Comparison of ENCODE assay signal across 9 cellular contexts in genomic region chr22:31102441-31103081, GRCh38. TPM values are rescaled to one million over a fixed set of nuclear protein-coding genes. Genes with fewer than 3 reads are reported as not detected.
DNase-seq lines count a peak whose midpoint lies in the region; ATAC-seq and TF ChIP-seq lines count a peak whose summit lies in the region.
"Had no signal": no experiment of that assay in that cellular context is flagged by ENCODE, and none has a peak within 500 bp of the region (broad histone marks: within the 10 kb centered on the region; RNA-seq: fewer than 3 reads in every experiment).

No MANE protein-coding gene starts in this region.

- intact Hi-C loops in PC-9 (cut with micrococcal nuclease; ENCODE audit: unreplicated experiment), result loop anchor here (10.0 kb wide), 1 partner anchor 112 kb away; the partner anchor contains the start of gene LIMK2

- no peak overlapping the region for H3K4ac ChIP-seq in neuronal stem cell (ENCODE audit: low read length)

- POLR2A ChIA-PET in PC-9 (lab: Charles Lee; ENCODE audit: unreplicated experiment), result interaction anchor here (0.7 kb wide), 1 partner anchor 240 kb away, joined by 5 read pairs; no protein-coding TSS in a partner anchor

- H2BK12ac ChIP-seq in neuronal stem cell (ENCODE audit: low read length), result no peak overlapping the region

- no peak overlapping the region for H3K4me3 ChIP-seq in PC-9
- no peak overlapping the region for H3K4me3 ChIP-seq in neuronal stem cell (ENCODE audit: low read length in 2 of 2)

- H3K18ac ChIP-seq in neuronal stem cell (ENCODE audit: low read length), result no peak overlapping the region

- no CpG with 5 or more reads among the region's 8 CpGs for WGBS in neuronal stem cell (ENCODE audit: extremely low coverage in 2 of 2, insufficient read length in 2 of 2, insufficient replicate concordance in 1 of 2), 2 donors

- no peak overlapping the region for H3K14ac ChIP-seq in neuronal stem cell (ENCODE audit: low read length)

- H3K27me3 ChIP-seq in PC-9 (ENCODE audit: insufficient read depth, low read depth), result no peaks in the 10 kb centered on the region
- peaks cover 0 to 23% (median 0%) of the 10 kb centered on the region in 3 experiments for H3K27me3 ChIP-seq in neuronal stem cell (ENCODE audit: control insufficient read depth in 3 of 3, insufficient read depth in 3 of 3, low read depth in 1 of 3, low read length in 3 of 3)

- H3K27ac ChIP-seq in PC-9, result no peak overlapping the region
- no peak overlapping the region for H3K27ac ChIP-seq in neuronal stem cell (replicated peaks; ENCODE audit: low read length)

- no peak overlapping the region for H4K91ac ChIP-seq in neuronal stem cell (ENCODE audit: low read depth, low read length, poor library complexity)

- ATAC-seq in HG02571 (IDR thresholded peaks at IDR 0.05; ENCODE audit: unreplicated experiment), result no peak
- no peak for ATAC-seq in HG02885 (IDR thresholded peaks at IDR 0.05; ENCODE audit: poor library complexity, unreplicated experiment)
- no peak for ATAC-seq in HG03039 (IDR thresholded peaks at IDR 0.05; ENCODE audit: unreplicated experiment)

- H4K20me1 ChIP-seq in PC-9 (ENCODE audit: insufficient read depth), result no peaks in the 10 kb centered on the region

- H3K23ac ChIP-seq in neuronal stem cell (ENCODE audit: low read depth, low read length, poor library complexity), result no peak overlapping the region

- H2BK15ac ChIP-seq in neuronal stem cell (ENCODE audit: low read length), result no peak overlapping the region

- no peaks in the 10 kb centered on the region for H3K79me2 ChIP-seq in PC-9 (ENCODE audit: low read depth)

- no peak overlapping the region for H4K8ac ChIP-seq in neuronal stem cell (ENCODE audit: low read depth, low read length)

- H3K4me1 ChIP-seq in PC-9 (replicated peaks; ENCODE audit: insufficient read depth) (peaks cover 19% of the 10 kb centered on the region), neuronal stem cell (ENCODE audit: control insufficient read depth in 2 of 2, insufficient read depth in 1 of 2, low read depth in 1 of 2, low read length in 2 of 2) (peaks cover 0 to 14% of the 10 kb centered on the region in 2 donors)

- DNase-seq in AG08396 (ENCODE audit: low spot score), result peak; percentile 93
- DNase-seq in PC-9, result peak; percentile 71 to 80
- DNase-seq in fibroblast of gingiva (ENCODE audit: low read depth), result peak; percentile 99
- DNase-seq in neuronal stem cell (ENCODE audit: low spot score), result no peak
- DNase-seq in NCI-H1436 treated with DMSO at 0.1 percent for 48 hours (lab: John Stamatoyannopoulos, UW), result no peak
- DNase-seq: DMS79 treated with DMSO at 0.1 percent for 48 hours had no signal

- no peak overlapping the region for H2BK5ac ChIP-seq in neuronal stem cell (ENCODE audit: low read length)

- H2AK5ac ChIP-seq in neuronal stem cell (ENCODE audit: low read depth, low read length), result no peak overlapping the region

- no peak overlapping the region for H2AFZ ChIP-seq in PC-9
- no peak overlapping the region for H2AFZ ChIP-seq in neuronal stem cell (ENCODE audit: low read length)

- H3K4me2 ChIP-seq in PC-9 (peak overlapping the region; percentile 35; the same call in 1 of the 2 replicates), neuronal stem cell (ENCODE audit: insufficient read depth, low read length, poor library complexity, severe bottlenecking) (no peak overlapping the region)

- CTCF ChIA-PET in PC-9 (lab: Charles Lee), result interaction anchor here (0.5 to 0.7 kb wide), 2 partner anchors 197 to 337 kb away, joined by 4 to 5 read pairs; no protein-coding TSS in a partner anchor

- BruUV-seq in PC-9 (replicated peaks; lab: Mats Ljungman, UMichigan), result no TSS peak

- H3K36me3 ChIP-seq in PC-9 (ENCODE audit: low read depth) (no peaks in the 10 kb centered on the region), neuronal stem cell (replicated peaks in 1 of 2; ENCODE audit: control insufficient read depth in 2 of 2, insufficient read depth in 2 of 2, low read length in 2 of 2) (peaks cover 9 to 23% of the 10 kb centered on the region in 2 donors)

- TF ChIP-seq CTCF in PC-9 (conservative IDR thresholded peaks at IDR 0.05), result no peak

- peaks cover 42% of the 10 kb centered on the region for H3F3A ChIP-seq in PC-9 (ENCODE audit: insufficient read depth, low read depth)

- peak overlapping the region; percentile 61 for H3K9ac ChIP-seq in neuronal stem cell (ENCODE audit: low read depth, low read length, poor library complexity)

- H2BK120ac ChIP-seq in neuronal stem cell (ENCODE audit: low read depth, low read length), result no peak overlapping the region

- no peaks in the 10 kb centered on the region for H3K9me3 ChIP-seq in PC-9 (ENCODE audit: insufficient read depth, low read depth)
- peaks cover 0 to 2% of the 10 kb centered on the region in 2 donors for H3K9me3 ChIP-seq in neuronal stem cell (replicated peaks in 1 of 2; ENCODE audit: control insufficient read depth in 2 of 2, insufficient read depth in 1 of 2, low read depth in 1 of 2, low read length in 2 of 2)

- no peaks in the 10 kb centered on the region for H3K79me1 ChIP-seq in neuronal stem cell (ENCODE audit: low read depth, low read length)

- no peaks in the 10 kb centered on the region for H3K9me2 ChIP-seq in PC-9 (ENCODE audit: insufficient read depth)

RNA-seq across cellular contexts. Expression of gene SELENOM, which starts 4.8 kb away (rescaled TPM):
- 20.7 and 23.3 TPM in 2 replicates for total RNA-seq in PC-9 (2021)
- 44.6 TPM for polyA plus RNA-seq in neuronal stem cell (2013, experiment 1 of 2)
- 40.6 TPM for polyA plus RNA-seq in neuronal stem cell (2013, experiment 2 of 2)

RNA-seq across cellular contexts. Expression of gene INPP5J, which starts 20.2 kb away (rescaled TPM):
- 1.7 and 3.1 TPM in 2 replicates for total RNA-seq in PC-9 (2021)
- 4.8 TPM for polyA plus RNA-seq in neuronal stem cell (2013, experiment 1 of 2)
- 4.6 TPM for polyA plus RNA-seq in neuronal stem cell (2013, experiment 2 of 2)

RNA-seq across cellular contexts. Expression of gene SMTN, which starts 21.4 kb away (rescaled TPM):
- 68.8 and 76.3 TPM in 2 replicates for total RNA-seq in PC-9 (2021)
- polyA plus RNA-seq in neuronal stem cell (2013, experiment 1 of 2), result 25.4 TPM
- 25.4 TPM for polyA plus RNA-seq in neuronal stem cell (2013, experiment 2 of 2)

RNA-seq across cellular contexts. Expression of gene PLA2G3, which starts 37.7 kb away (rescaled TPM):
- not detected in 2 replicates for total RNA-seq in PC-9 (2021)
- 12.3 TPM for polyA plus RNA-seq in neuronal stem cell (2013, experiment 1 of 2)
- polyA plus RNA-seq in neuronal stem cell (2013, experiment 2 of 2), result 11.3 TPM

RNA-seq across cellular contexts. Expression of gene RNF185, which starts 57.4 kb away (rescaled TPM):
- 13.5 and 19.1 TPM in 2 replicates for total RNA-seq in PC-9 (2021)
- 18.5 TPM for polyA plus RNA-seq in neuronal stem cell (2013, experiment 1 of 2)
- 18.0 TPM for polyA plus RNA-seq in neuronal stem cell (2013, experiment 2 of 2)

Comparison
In these comparisons a context has a peak if more than half of its experiments do, and no peak if none do; other contexts are left out.
1. DNase-seq: peak in AG08396 (single experiment), PC-9 (2 of 2) and fibroblast of gingiva (single experiment); none in neuronal stem cell (single experiment) and NCI-H1436 treated with DMSO at 0.1 percent for 48 hours (single experiment).